Comparison of ENCODE assay signal across 14 cellular contexts in the genomic region with DNA sequence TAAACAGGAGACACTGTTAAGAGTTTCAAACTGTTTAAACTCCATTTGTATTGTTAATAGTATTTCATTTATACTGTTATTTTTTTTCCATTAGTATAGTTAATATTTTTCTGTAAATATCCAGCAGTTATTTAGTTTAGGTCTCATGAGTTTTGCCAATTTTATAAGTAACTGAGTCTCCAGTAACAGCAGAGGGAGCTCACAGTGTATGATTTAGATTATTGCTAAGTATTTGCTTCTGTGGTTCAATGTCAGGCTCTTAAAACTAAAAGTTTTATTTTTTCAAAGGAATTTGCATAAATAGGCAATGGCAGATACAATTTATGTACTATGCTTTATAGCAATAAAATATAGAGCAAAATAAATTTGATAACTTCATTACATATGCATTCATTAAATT.
DNase-seq lines count a peak whose midpoint lies in the region; ATAC-seq and TF ChIP-seq lines count a peak whose summit lies in the region.
"Had no signal": no experiment of that assay in that cellular context is flagged by ENCODE, and none has a peak within 500 bp of the region (broad histone marks: within the 10 kb centered on the region; RNA-seq: fewer than 3 reads in every experiment).

No MANE protein-coding gene starts in this region.

- POLR2A ChIA-PET in CD8-positive, alpha-beta T cell (lab: Charles Lee): no interaction called here

- H3K27ac ChIP-seq in CD8-positive, alpha-beta T cell (ENCODE audit: low read depth, low read length): no peak overlapping the region
- H3K27ac ChIP-seq: gastroesophageal sphincter, stomach had no signal

- intact Hi-C loops in CD8-positive, alpha-beta T cell (cut with DNase I, micrococcal nuclease): no loop called here

- no peak overlapping the region for H3K27ac Mint-ChIP-seq in osteocyte (ENCODE audit: unreplicated experiment)
- H3K27ac Mint-ChIP-seq in CD8-positive, alpha-beta T cell: no peak overlapping the region
- H3K27ac Mint-ChIP-seq in activated T-cell treated with anti-CD3 and anti-CD28 coated beads, Interleukin-2, amount 50 U/mL, for 24 hours: no peak overlapping the region
- H3K27ac Mint-ChIP-seq: activated CD8-positive, alpha-beta T cell treated with anti-CD3 and anti-CD28 coated beads, Interleukin-2, amount 10 ng/mL, durations not matched to agents 7 days and 5 days had no signal

- no peaks in the 10 kb centered on the region for H3K36me3 ChIP-seq in CD8-positive, alpha-beta T cell (ENCODE audit: insufficient read depth, low read length)
- H3K36me3 ChIP-seq: gastroesophageal sphincter, stomach had no signal

- no peaks in the 10 kb centered on the region for H3K36me3 Mint-ChIP-seq in osteocyte (ENCODE audit: unreplicated experiment)
- H3K36me3 Mint-ChIP-seq in CD8-positive, alpha-beta T cell: no peaks in the 10 kb centered on the region
- no peaks in the 10 kb centered on the region for H3K36me3 Mint-ChIP-seq in activated T-cell treated with anti-CD3 and anti-CD28 coated beads, Interleukin-2, amount 50 U/mL, for 24 hours (ENCODE audit: low read depth)

- H3K4me1 ChIP-seq in CD8-positive, alpha-beta T cell (ENCODE audit: insufficient read depth, low read length): no peaks in the 10 kb centered on the region
- H3K4me1 ChIP-seq: gastroesophageal sphincter, stomach had no signal

- H3K4me1 Mint-ChIP-seq in osteocyte (ENCODE audit: unreplicated experiment): no peaks in the 10 kb centered on the region
- no peaks in the 10 kb centered on the region for H3K4me1 Mint-ChIP-seq in CD8-positive, alpha-beta T cell (ENCODE audit: low read depth)
- H3K4me1 Mint-ChIP-seq in activated T-cell treated with anti-CD3 and anti-CD28 coated beads, Interleukin-2, amount 50 U/mL, for 24 hours (ENCODE audit: low read depth): no peaks in the 10 kb centered on the region

- H3K9me3 Mint-ChIP-seq in osteocyte (ENCODE audit: unreplicated experiment): no peaks in the 10 kb centered on the region
- no peaks in the 10 kb centered on the region for H3K9me3 Mint-ChIP-seq in CD8-positive, alpha-beta T cell
- H3K9me3 Mint-ChIP-seq in activated T-cell treated with anti-CD3 and anti-CD28 coated beads, Interleukin-2, amount 50 U/mL, for 24 hours: no peaks in the 10 kb centered on the region

- H3K4me3 Mint-ChIP-seq in osteocyte (ENCODE audit: unreplicated experiment): no peak overlapping the region
- H3K4me3 Mint-ChIP-seq in CD8-positive, alpha-beta T cell: no peak overlapping the region
- H3K4me3 Mint-ChIP-seq in activated T-cell treated with anti-CD3 and anti-CD28 coated beads, Interleukin-2, amount 50 U/mL, for 24 hours: no peak overlapping the region
- H3K4me3 Mint-ChIP-seq: activated CD8-positive, alpha-beta T cell treated with anti-CD3 and anti-CD28 coated beads, Interleukin-2, amount 10 ng/mL, durations not matched to agents 7 days and 5 days had no signal

- no peak overlapping the region for H3K4me3 ChIP-seq in CD8-positive, alpha-beta T cell (ENCODE audit: low read depth, low read length)
- H3K4me3 ChIP-seq: gastroesophageal sphincter, stomach had no signal

- no peaks in the 10 kb centered on the region for H3K27me3 ChIP-seq in CD8-positive, alpha-beta T cell (ENCODE audit: insufficient read depth, low read length)
- H3K27me3 ChIP-seq: gastroesophageal sphincter, stomach had no signal

- DNase-seq in ELR (ENCODE audit: low read depth) (peak; percentile 57), NCI-H226 (peak; percentile 7), cerebellar cortex (ENCODE audit: low spot score) (peak; percentile 23), osteocyte (ENCODE audit: extremely low spot score, unreplicated experiment) (no peak)
- DNase-seq in activated T-cell treated with anti-CD3 and anti-CD28 coated beads, Interleukin-2, amount 50 U/mL, for 48 hours: no peak
- DNase-seq in CD8-positive, alpha-beta T cell: no peak
- no peak for DNase-seq in activated T-cell treated with anti-CD3 and anti-CD28 coated beads, Interleukin-2, amount 50 U/mL, for 24 hours
- DNase-seq: activated CD8-positive, alpha-beta T cell treated with anti-CD3 and anti-CD28 coated beads, Interleukin-2, amount 10 ng/mL, durations not matched to agents 7 days and 5 days; aorta; GF-D8; NCI-H2081; stomach had no signal

- H3K9me3 ChIP-seq in CD8-positive, alpha-beta T cell (ENCODE audit: low read length): no peaks in the 10 kb centered on the region
- H3K9me3 ChIP-seq: gastroesophageal sphincter, stomach had no signal

- CTCF ChIA-PET in CD8-positive, alpha-beta T cell (lab: Charles Lee): interaction anchor here (1.0 kb wide), 1 partner anchor 13 kb away, joined by 3 read pairs; no protein-coding TSS in a partner anchor

- peak; percentile 61 for TF ChIP-seq CTCF in osteocyte (IDR thresholded peaks at IDR 0.05)
- no peak for TF ChIP-seq CTCF in CD8-positive, alpha-beta T cell (IDR thresholded peaks at IDR 0.05)

- ATAC-seq in GM19397 (IDR thresholded peaks at IDR 0.05; ENCODE audit: unreplicated experiment): no peak
- ATAC-seq in CD8-positive, alpha-beta T cell: no peak
- ATAC-seq: activated CD8-positive, alpha-beta T cell treated with anti-CD3 and anti-CD28 coated beads, Interleukin-2, amount 10 ng/mL, durations not matched to agents 7 days and 5 days; gastroesophageal sphincter had no signal

- H3K27me3 Mint-ChIP-seq in osteocyte (ENCODE audit: unreplicated experiment): peaks cover 26% of the 10 kb centered on the region
- no peaks in the 10 kb centered on the region for H3K27me3 Mint-ChIP-seq in CD8-positive, alpha-beta T cell (ENCODE audit: low read depth)
- H3K27me3 Mint-ChIP-seq in activated T-cell treated with anti-CD3 and anti-CD28 coated beads, Interleukin-2, amount 50 U/mL, for 24 hours: no peaks in the 10 kb centered on the region

Comparison
In these comparisons a context has a peak if more than half of its experiments do, and no peak if none do; other contexts are left out.
1. DNase-seq: peak in ELR (single experiment), NCI-H226 (single experiment) and cerebellar cortex (single experiment); none in osteocyte (single experiment), activated T-cell treated with anti-CD3 and anti-CD28 coated beads, Interleukin-2, amount 50 U/mL, for 48 hours (0 of 2), CD8-positive, alpha-beta T cell (0 of 7) and activated T-cell treated with anti-CD3 and anti-CD28 coated beads, Interleukin-2, amount 50 U/mL, for 24 hours (single experiment).